ENCODE assay signal across 8 cellular contexts in genomic region chr20:50153153-50153499, GRCh38. TPM values are rescaled to one million over a fixed set of nuclear protein-coding genes. Genes with fewer than 3 reads are reported as not detected.
DNase-seq lines count a peak whose midpoint lies in the region; ATAC-seq and TF ChIP-seq lines count a peak whose summit lies in the region.

No MANE protein-coding gene starts in this region.

- CTCF ChIA-PET in Panc1 (lab: Charles Lee), result interaction anchor here (1.2 kb wide), 1 partner anchor 32 kb away, joined by 4 read pairs; no protein-coding TSS in a partner anchor

- intact Hi-C loops in Panc1 (cut with micrococcal nuclease; ENCODE audit: unreplicated experiment), result no loop called here
- intact Hi-C loops in esophagus squamous epithelium (cut with DNase I), result no loop called here

- H3K27me3 Mint-ChIP-seq in activated T-cell treated with anti-CD3 and anti-CD28 coated beads, Interleukin-2, amount 50 U/mL, for 4 hours (ENCODE audit: low read depth), result no peaks in the 10 kb centered on the region

- no peak for TF ChIP-seq POLR2A in esophagus squamous epithelium (IDR thresholded peaks at IDR 0.05)

- H3K4me3 ChIP-seq in Panc1 (ENCODE audit: low read depth in 2 of 2, low read length in 2 of 2), result peak overlapping the region; percentile 92 to 95
- H3K4me3 ChIP-seq in esophagus squamous epithelium, result peak overlapping the region; percentile 80 to 97 (median 90)
- H3K4me3 ChIP-seq in rectal smooth muscle tissue (ENCODE audit: low read length), result peak overlapping the region; percentile 77

- peak overlapping the region; percentile 88 for H3K4me3 Mint-ChIP-seq in activated T-cell treated with anti-CD3 and anti-CD28 coated beads, Interleukin-2, amount 50 U/mL, for 4 hours

- peak overlapping the region; percentile 90 for H3K9ac ChIP-seq in rectal smooth muscle tissue (ENCODE audit: low read length)

- H3K27ac ChIP-seq in Panc1 (ENCODE audit: low read length), result peak overlapping the region; percentile 97
- peak overlapping the region; percentile 96 to 99 (median 98) for H3K27ac ChIP-seq in esophagus squamous epithelium
- H3K27ac ChIP-seq in rectal smooth muscle tissue (ENCODE audit: low read depth, low read length), result peak overlapping the region; percentile 89

- H3K9me3 ChIP-seq in Panc1 (ENCODE audit: control insufficient read depth, insufficient read depth, low read depth, low read length) (no peaks in the 10 kb centered on the region), esophagus squamous epithelium (no peaks in the 10 kb centered on the region)

- TF ChIP-seq CTCF in Panc1 (IDR thresholded peaks at IDR 0.05) (no peak), esophagus squamous epithelium (IDR thresholded peaks at IDR 0.05) (no peak)

- peaks cover 7% of the 10 kb centered on the region for H3K36me3 Mint-ChIP-seq in activated T-cell treated with anti-CD3 and anti-CD28 coated beads, Interleukin-2, amount 50 U/mL, for 4 hours (ENCODE audit: insufficient read depth)

- H3K9me3 Mint-ChIP-seq in activated T-cell treated with anti-CD3 and anti-CD28 coated beads, Interleukin-2, amount 50 U/mL, for 4 hours, result no peaks in the 10 kb centered on the region

- in situ Hi-C loops in Panc1 (cut with HindIII; ENCODE audit: low pct_unique_long_range_greater_than_20kb, low sequenced_read_pairs), result no loop called here

- no TSS peak for BruUV-seq in Panc1 (replicated peaks; lab: Mats Ljungman, UMichigan)

- H3K4me1 ChIP-seq in Panc1 (ENCODE audit: control insufficient read depth, insufficient read depth, low read length), result peaks cover 46% of the 10 kb centered on the region
- H3K4me1 ChIP-seq in esophagus squamous epithelium, result peaks cover 46 to 71% (median 47%) of the 10 kb centered on the region in 3 donors
- peaks cover 19% of the 10 kb centered on the region for H3K4me1 ChIP-seq in rectal smooth muscle tissue (ENCODE audit: control insufficient read depth, insufficient read depth, low read length)

- no peak for DNase-seq in activated T-cell treated with anti-CD3 and anti-CD28 coated beads, Interleukin-2, amount 50 U/mL, for 4 hours
- no peak for DNase-seq in activated T-cell treated with anti-CD3 and anti-CD28 coated beads, Interleukin-2, amount 50 U/mL, for 48 hours
- DNase-seq in Panc1 (ENCODE audit: low read depth, low spot score) (no peak), esophagus squamous epithelium (lab: John Stamatoyannopoulos, UW) (no peak), dermis blood vessel endothelial cell (no peak), T1000 (lab: John Stamatoyannopoulos, UW) (no peak), NCI-H524 (lab: John Stamatoyannopoulos, UW) (no peak)

- 0% methylated on average over 4 of the region's 18 CpGs; no CpG with 5 or more reads in 1 of the 2 donors for WGBS in esophagus squamous epithelium, 2 donors

- peaks cover 47% of the 10 kb centered on the region for H3K4me1 Mint-ChIP-seq in activated T-cell treated with anti-CD3 and anti-CD28 coated beads, Interleukin-2, amount 50 U/mL, for 4 hours (ENCODE audit: low read depth)

- ATAC-seq in activated T-cell treated with anti-CD3 and anti-CD28 coated beads, Interleukin-2, amount 50 U/mL, for 4 hours, result peak in 1 of 2 donors; percentile 2
- ATAC-seq in Panc1, result no peak

- H3K36me3 ChIP-seq in Panc1 (ENCODE audit: control insufficient read depth, insufficient read depth, low read length) (peaks cover 8% of the 10 kb centered on the region), esophagus squamous epithelium (peaks cover 0 to 13% (median 0%) of the 10 kb centered on the region in 3 donors), rectal smooth muscle tissue (ENCODE audit: control insufficient read depth, insufficient read depth, low read length) (peaks cover 3% of the 10 kb centered on the region)

- H3K27me3 ChIP-seq in Panc1 (ENCODE audit: control insufficient read depth, insufficient read depth, low read length) (no peaks in the 10 kb centered on the region), esophagus squamous epithelium (no peaks in the 10 kb centered on the region), rectal smooth muscle tissue (ENCODE audit: control insufficient read depth, insufficient read depth, low read length) (no peaks in the 10 kb centered on the region)

- POLR2A ChIA-PET in Panc1 (lab: Charles Lee), result interaction anchor here (0.6 to 1.5 kb wide), 3 partner anchors 13 to 37 kb away, joined by 3 to 10 read pairs (median 5); no protein-coding TSS in a partner anchor

RNA-seq across cellular contexts. Expression of gene PEDS1, which starts 0.4 kb away (rescaled TPM):
- total RNA-seq in activated T-cell treated with anti-CD3 and anti-CD28 coated beads, Interleukin-2, amount 50 U/mL, for 4 hours, result 10 to 100 TPM; 21.6 to 22.5 (median 21.9) TPM
- total RNA-seq in Panc1 (2021; ENCODE audit: unreplicated experiment) (88.9 TPM), esophagus squamous epithelium (10 to 100 TPM; 32.8 to 54.0 (median 46.7) TPM), dermis blood vessel endothelial cell (17.2 and 20.8 TPM in 2 replicates)
- polyA plus RNA-seq in Panc1 (2012; ENCODE audit: insufficient read length), result 209 TPM

RNA-seq across cellular contexts. Expression of gene CEBPB, which starts 37.5 kb away (rescaled TPM):
- 10 to 100 TPM; 32.8 to 36.6 (median 35.2) TPM for total RNA-seq in activated T-cell treated with anti-CD3 and anti-CD28 coated beads, Interleukin-2, amount 50 U/mL, for 4 hours
- total RNA-seq in Panc1 (2021; ENCODE audit: unreplicated experiment), result 52.1 TPM
- polyA plus RNA-seq in Panc1 (2012; ENCODE audit: insufficient read length), result 80.9 TPM
- total RNA-seq in esophagus squamous epithelium, result 10 to 100 TPM; 31.3 to 46.5 (median 38.2) TPM
- 18.4 and 29.1 TPM in 2 replicates for total RNA-seq in dermis blood vessel endothelial cell

RNA-seq across cellular contexts. Expression of gene UBE2V1, which starts 40.2 kb away (rescaled TPM):
- 100 to 1,000 TPM; 126 to 144 (median 139) TPM for total RNA-seq in activated T-cell treated with anti-CD3 and anti-CD28 coated beads, Interleukin-2, amount 50 U/mL, for 4 hours
- total RNA-seq in Panc1 (2021; ENCODE audit: unreplicated experiment) (115 TPM), esophagus squamous epithelium (10 to 100 TPM; 44.4 to 80.7 (median 63.4) TPM), dermis blood vessel endothelial cell (33.5 and 62.6 TPM in 2 replicates)
- polyA plus RNA-seq in Panc1 (2012; ENCODE audit: insufficient read length), result 54.8 TPM
